In the genomic region with DNA sequence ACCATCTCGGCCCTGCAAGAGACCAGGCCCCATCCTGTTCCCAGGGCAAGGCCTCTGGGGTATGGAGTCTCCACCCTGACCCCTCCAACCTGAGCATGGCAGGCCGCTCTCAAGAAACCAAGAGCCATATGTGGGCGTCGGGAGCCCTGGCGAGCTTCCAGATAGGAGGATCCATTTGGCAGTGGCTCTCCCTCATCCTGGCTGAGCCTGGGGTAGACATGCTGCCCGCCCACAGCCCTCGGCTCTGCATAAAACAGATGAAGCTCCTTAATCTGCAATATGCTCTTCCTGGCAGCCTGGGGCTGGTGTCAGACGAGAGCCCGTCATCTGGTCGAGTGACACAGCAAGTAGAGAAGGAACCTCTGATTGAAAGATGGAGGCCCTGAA, we compare ENCODE assay signal across 19 cellular contexts. TPM values are rescaled to one million over a fixed set of nuclear protein-coding genes. Genes with fewer than 3 reads are reported as not detected.
DNase-seq lines count a peak whose midpoint lies in the region; ATAC-seq and TF ChIP-seq lines count a peak whose summit lies in the region.
"Had no signal": no experiment of that assay in that cellular context is flagged by ENCODE, and none has a peak within 500 bp of the region (broad histone marks: within the 10 kb centered on the region; RNA-seq: fewer than 3 reads in every experiment).

No MANE protein-coding gene starts in this region.

- no TSS peak for BruUV-seq in A673 (replicated peaks; lab: Mats Ljungman, UMichigan)

- intact Hi-C loops in A673 (cut with micrococcal nuclease; ENCODE audit: unreplicated experiment) (no loop called here), esophagus muscularis mucosa (cut with DNase I) (no loop called here), sigmoid colon (cut with DNase I) (no loop called here)

- ATAC-seq in HG03565 (IDR thresholded peaks at IDR 0.05; ENCODE audit: unreplicated experiment) (no peak), GM21367 (IDR thresholded peaks at IDR 0.05; ENCODE audit: unreplicated experiment) (no peak)
- ATAC-seq: gastroesophageal sphincter, left lung had no signal

- TF ChIP-seq POLR2A in esophagus muscularis mucosa (IDR thresholded peaks at IDR 0.05; ENCODE audit: low read depth) (no peak), sigmoid colon (IDR thresholded peaks at IDR 0.05) (no peak)

- CTCF ChIA-PET in A673 (lab: Charles Lee): no interaction called here

- peak overlapping the region; percentile 47 for H3K27ac ChIP-seq in A673 (ENCODE audit: low read depth, low read length, poor library complexity, severe bottlenecking)
- H3K27ac ChIP-seq in esophagus muscularis mucosa (replicated peaks in 1 of 4): no peak overlapping the region
- no peak overlapping the region for H3K27ac ChIP-seq in sigmoid colon
- H3K27ac ChIP-seq: adrenal gland, gastroesophageal sphincter, left lung had no signal

- no peak for TF ChIP-seq EP300 in esophagus muscularis mucosa (IDR thresholded peaks at IDR 0.05)
- TF ChIP-seq EP300 in sigmoid colon (IDR thresholded peaks at IDR 0.05): no peak

- POLR2A ChIA-PET in A673 (lab: Charles Lee; ENCODE audit: low non-redundant PET): no interaction called here

- H3K4me1 ChIP-seq in A673 (ENCODE audit: insufficient read depth, low read length, poor library complexity, severe bottlenecking): peaks cover 8% of the 10 kb centered on the region
- H3K4me1 ChIP-seq in esophagus muscularis mucosa: peaks cover 14 to 27% (median 16%) of the 10 kb centered on the region in 4 donors
- H3K4me1 ChIP-seq in sigmoid colon: peaks cover 0 to 16% (median 14%) of the 10 kb centered on the region in 4 donors

- in situ Hi-C loops in G401 (cut with HindIII; ENCODE audit: low sequenced_read_pairs): no loop called here

- H3K36me3 ChIP-seq in A673 (ENCODE audit: insufficient read depth, low read length, poor library complexity, severe bottlenecking) (peaks cover 65% of the 10 kb centered on the region), esophagus muscularis mucosa (peaks cover 64 to 80% (median 77%) of the 10 kb centered on the region in 4 donors), sigmoid colon (peaks cover 45 to 79% (median 69%) of the 10 kb centered on the region in 4 donors)

- 62% methylated on average over 10 of the region's 10 CpGs for WGBS in esophagus muscularis mucosa
- 86 to 87% methylated on average over 10 of the region's 10 CpGs for WGBS in sigmoid colon, 2 donors

- no peaks in the 10 kb centered on the region for H3K27me3 ChIP-seq in A673 (replicated peaks; ENCODE audit: insufficient read depth, low read depth, low read length, poor library complexity)
- H3K27me3 ChIP-seq in esophagus muscularis mucosa: no peaks in the 10 kb centered on the region
- H3K27me3 ChIP-seq in sigmoid colon: no peaks in the 10 kb centered on the region
- H3K27me3 ChIP-seq: adrenal gland, gastroesophageal sphincter, left lung had no signal

- TF ChIP-seq CTCF in A673 (conservative IDR thresholded peaks at IDR 0.05; ENCODE audit: low read depth, low read length) (no peak), esophagus muscularis mucosa (IDR thresholded peaks at IDR 0.05) (no peak), sigmoid colon (IDR thresholded peaks at IDR 0.05) (no peak)

- H3K9me3 ChIP-seq in A673 (ENCODE audit: low read depth, low read length, poor library complexity, severe bottlenecking) (no peaks in the 10 kb centered on the region), esophagus muscularis mucosa (no peaks in the 10 kb centered on the region), sigmoid colon (no peaks in the 10 kb centered on the region)
- H3K9me3 ChIP-seq: adrenal gland, gastroesophageal sphincter, left lung had no signal

- peak; percentile 51 for DNase-seq in A673 (ENCODE audit: low spot score)
- peak; percentile 90 for DNase-seq in G401 (ENCODE audit: low spot score)
- peak; percentile 65 for DNase-seq in NCI-H446 treated with DMSO at 0.1 percent for 48 hours (lab: John Stamatoyannopoulos, UW)
- peak; percentile 2 for DNase-seq in hepatic stellate cell (ENCODE audit: low spot score)
- DNase-seq in esophagus muscularis mucosa (ENCODE audit: extremely low spot score): no peak
- no peak for DNase-seq in sigmoid colon
- DNase-seq: activated CD4-positive, alpha-beta T cell treated with anti-CD3 and anti-CD28 coated beads for 48 hours; activated CD8-positive, alpha-beta memory T cell treated with anti-CD3 and anti-CD28 coated beads, Interleukin-2, amount 50 U/mL, for 4 hours; activated effector memory CD4-positive, alpha-beta T cell treated with anti-CD3 and anti-CD28 coated beads, Interleukin-2, amount 50 U/mL, for 16 hours; EL; erythroblast; NCI-H1417; NCI-H226 had no signal

- H3K4me3 ChIP-seq in A673 (ENCODE audit: low read depth, low read length, poor library complexity, severe bottlenecking) (no peak overlapping the region), esophagus muscularis mucosa (no peak overlapping the region), sigmoid colon (no peak overlapping the region)
- H3K4me3 ChIP-seq: adrenal gland, gastroesophageal sphincter, left lung had no signal

RNA-seq across cellular contexts. Expression of gene ATP13A1, which starts 6.1 kb away (rescaled TPM):
- total RNA-seq in A673 (2021): 88.1 and 94.4 TPM in 2 replicates
- 36.0 and 48.0 TPM in 2 replicates for total RNA-seq in G401 (2014; rRNA removed; shearing (Covaris generic))
- 100 to 1,000 TPM in 1 of 4 donors, 10 to 100 TPM in 3; 59.3 to 104 (median 81.7) TPM for total RNA-seq in esophagus muscularis mucosa
- total RNA-seq in sigmoid colon: 100 to 1,000 TPM in 2 of 4 donors, 10 to 100 TPM in 2; 55.5 to 145 (median 102) TPM
- polyA plus RNA-seq in sigmoid colon: 10 to 100 TPM in 1 of 3 donors, 1 to 10 TPM in 2; 6.6 to 54.9 (median 7.4) TPM

RNA-seq across cellular contexts. Expression of gene ZNF101, which starts 11.2 kb away (rescaled TPM):
- 14.5 and 17.7 TPM in 2 replicates for total RNA-seq in A673 (2021)
- total RNA-seq in G401 (2014; rRNA removed; shearing (Covaris generic)): 15.9 and 19.1 TPM in 2 replicates
- total RNA-seq in esophagus muscularis mucosa: 1 to 10 TPM; 4.5 to 7.1 (median 5.7) TPM
- 1 to 10 TPM; 4.7 to 6.4 (median 5.7) TPM for total RNA-seq in sigmoid colon
- polyA plus RNA-seq in sigmoid colon: 10 to 100 TPM in 2 of 3 donors, 1 to 10 TPM in 1; 9.9 to 24.2 (median 10.2) TPM

RNA-seq across cellular contexts. Expression of gene GMIP, which starts 13.9 kb away (rescaled TPM):
- total RNA-seq in A673 (2021): 9.0 and 10.9 TPM in 2 replicates
- 5.8 and 21.8 TPM in 2 replicates for total RNA-seq in G401 (2014; rRNA removed; shearing (Covaris generic))
- 10 to 100 TPM in 1 of 4 donors, 1 to 10 TPM in 3; 6.9 to 15.9 (median 7.5) TPM for total RNA-seq in esophagus muscularis mucosa
- 1 to 10 TPM; 5.0 to 9.1 (median 6.4) TPM for total RNA-seq in sigmoid colon
- polyA plus RNA-seq in sigmoid colon: 10 to 100 TPM; 13.2 to 37.0 (median 19.0) TPM

RNA-seq across cellular contexts. Expression of gene LPAR2, which starts 29.4 kb away (rescaled TPM):
- total RNA-seq in A673 (2021): 17.2 and 20.6 TPM in 2 replicates
- total RNA-seq in G401 (2014; rRNA removed; shearing (Covaris generic)): 5.6 and 6.3 TPM in 2 replicates
- total RNA-seq in esophagus muscularis mucosa: 1 to 10 TPM in 2 of 4 donors, under 1 TPM in 2; 0.69 to 2.7 (median 1.0) TPM
- 1 to 10 TPM in 2 of 4 donors, under 1 TPM in 2; 0.33 to 4.2 (median 1.2) TPM for total RNA-seq in sigmoid colon
- 10 to 100 TPM in 1 of 3 donors, 1 to 10 TPM in 2; 3.6 to 19.9 (median 6.0) TPM for polyA plus RNA-seq in sigmoid colon

RNA-seq across cellular contexts. Expression of gene PBX4, which starts 38.9 kb away (rescaled TPM):
- total RNA-seq in A673 (2021): 3.1 and 4.6 TPM in 2 replicates
- total RNA-seq in G401 (2014; rRNA removed; shearing (Covaris generic)): 2.2 and 7.7 TPM in 2 replicates
- 1 to 10 TPM in 1 of 4 donors, under 1 TPM in 2, not detected in 1; 0.66 to 3.7 (median 0.98) TPM for total RNA-seq in esophagus muscularis mucosa
- under 1 TPM in 1 of 4 donors, not detected in 3; 0.49 TPM for total RNA-seq in sigmoid colon
- 1 to 10 TPM; 1.4 to 6.1 (median 2.4) TPM for polyA plus RNA-seq in sigmoid colon
- total RNA-seq: cardiac septum had no signal

Comparison
In these comparisons a context has a peak if more than half of its experiments do, and no peak if none do; other contexts are left out.
1. DNase-seq: peak in A673 (single experiment), G401 (single experiment), NCI-H446 treated with DMSO at 0.1 percent for 48 hours (single experiment) and hepatic stellate cell (single experiment); none in esophagus muscularis mucosa (single experiment) and sigmoid colon (single experiment).